ENCODE assay signal across 8 cellular contexts in the genomic region with DNA sequence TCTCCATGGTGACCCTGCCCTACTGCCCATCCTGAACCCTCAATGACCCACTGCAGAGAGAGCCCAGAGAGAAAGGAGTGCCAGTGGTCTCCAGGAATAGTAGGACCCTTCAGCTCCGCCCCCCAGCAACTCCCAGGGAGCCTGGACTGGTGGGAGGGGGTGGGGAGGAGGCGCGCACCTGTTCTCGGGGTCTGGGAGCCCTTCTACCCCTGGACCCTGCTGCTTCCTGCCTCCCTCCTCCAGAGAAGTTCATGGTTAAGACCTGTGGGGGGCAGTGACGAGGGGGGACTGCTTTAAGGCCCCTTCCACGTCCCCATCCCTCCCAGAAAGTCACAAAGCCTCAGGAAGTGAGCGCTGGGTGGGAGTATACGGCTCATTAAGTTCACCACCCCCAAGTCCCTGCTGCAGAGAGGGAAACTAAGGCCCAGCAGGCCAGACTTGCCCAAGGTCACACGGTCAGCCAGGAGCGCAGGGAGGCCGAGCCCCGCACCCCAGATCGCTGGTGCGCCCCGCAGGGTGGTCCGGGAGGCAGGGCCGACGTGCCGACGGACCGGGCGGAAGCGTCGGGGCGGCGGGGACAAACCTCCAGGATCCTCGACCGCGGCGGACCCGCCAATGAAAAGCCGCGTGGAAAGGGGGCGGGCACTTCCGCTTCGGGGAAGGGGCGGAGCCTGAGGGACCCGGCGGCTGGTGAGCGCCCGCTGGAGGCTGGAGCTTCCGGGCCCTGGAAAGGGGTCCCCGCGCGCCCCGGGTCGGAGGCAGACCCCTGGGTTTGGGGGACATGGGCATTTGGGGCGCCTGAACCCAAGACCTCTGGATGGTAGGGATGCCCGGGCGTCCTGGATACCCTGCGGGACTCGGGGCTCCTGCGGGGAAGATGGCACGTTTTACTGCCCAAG. TPM values are rescaled to one million over a fixed set of nuclear protein-coding genes. Genes with fewer than 3 reads are reported as not detected.
A peak's percentile ranks its signal among the peaks of the same experiment; 100 is the strongest.
DNase-seq lines count a peak whose midpoint lies in the region; TF ChIP-seq lines count a peak whose summit lies in the region.

A gene with protein sequence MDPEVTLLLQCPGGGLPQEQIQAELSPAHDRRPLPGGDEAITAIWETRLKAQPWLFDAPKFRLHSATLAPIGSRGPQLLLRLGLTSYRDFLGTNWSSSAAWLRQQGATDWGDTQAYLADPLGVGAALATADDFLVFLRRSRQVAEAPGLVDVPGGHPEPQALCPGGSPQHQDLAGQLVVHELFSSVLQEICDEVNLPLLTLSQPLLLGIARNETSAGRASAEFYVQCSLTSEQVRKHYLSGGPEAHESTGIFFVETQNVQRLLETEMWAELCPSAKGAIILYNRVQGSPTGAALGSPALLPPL (plus strand): TSS at position 667 of the 899 bp plus-strand sequence. CDS start 379 bp downstream, outside the sequence.
TSS of gene TRPT1 (minus strand) at position 579 of the 899 bp plus-strand sequence. CDS start at position 253, 326 bp downstream.

- POLR2A ChIA-PET in OCI-LY7 (lab: Charles Lee), result interaction anchor here (0.6 to 4.4 kb wide), 10 partner anchors 9 to 397 kb away, joined by 3 to 29 read pairs (median 4); partner anchors contain the start of genes FERMT3, FKBP2, PPP1R14B and PRDX5

- TF ChIP-seq CTCF in OCI-LY7 (conservative IDR thresholded peaks at IDR 0.05; ENCODE audit: low read length) (peak; percentile 66), epithelial cell of proximal tubule (conservative IDR thresholded peaks at IDR 0.05; ENCODE audit: low read depth, low read length) (peak; percentile 39)

- peak; percentile 94 for DNase-seq in AG20443 (ENCODE audit: low spot score)
- peak; percentile 94 for DNase-seq in GM19238 (ENCODE audit: insufficient read length, low spot score)
- DNase-seq in OCI-LY7 (ENCODE audit: low spot score), result peak; percentile 95
- peak; percentile 92 for DNase-seq in activated T-cell treated with anti-CD3 and anti-CD28 coated beads for 4 hours
- no peak for DNase-seq in epithelial cell of proximal tubule (ENCODE audit: low read depth)
- DNase-seq in stimulated activated CD8-positive, alpha-beta memory T cell treated with anti-CD3 and anti-CD28 coated beads, Interleukin-4, amount 100 ng/mL, for 4 hours (ENCODE audit: low read depth in 2 of 2, low spot score in 1 of 2), result peak; percentile 82 to 90

- H3K27ac ChIP-seq in HUES6 (ENCODE audit: low read depth, low read length), result peak within 1 kb of the TSS; percentile 59; the same call in 1 of the 2 replicates
- H3K27ac ChIP-seq in OCI-LY7 (ENCODE audit: low read depth, low read length, poor library complexity, severe bottlenecking), result peak within 1 kb of the TSS; percentile 77
- H3K27ac ChIP-seq in mucosa of rectum (ENCODE audit: low read depth in 2 of 2, low read length in 2 of 2), result peak within 1 kb of the TSS; percentile 93 to 96

- intact Hi-C loops in OCI-LY7 (cut with micrococcal nuclease; ENCODE audit: unreplicated experiment), result loop anchor here (1.0 kb wide), 2 partner anchors 19 to 43 kb away; no protein-coding TSS in a partner anchor

- H4K20me1 ChIP-seq in OCI-LY7 (ENCODE audit: insufficient read depth, low read length), result no peaks in the 10 kb centered on the region

- no TSS peak for BruUV-seq in OCI-LY7 (replicated peaks; lab: Mats Ljungman, UMichigan)

- H3K9ac ChIP-seq in HUES6 (ENCODE audit: low read length) (peak within 1 kb of the TSS; percentile 83), mucosa of rectum (ENCODE audit: low read depth in 1 of 2, low read length in 2 of 2) (peak within 1 kb of the TSS; percentile 96 to 98)

- peaks cover 22% of the 10 kb centered on the region for H3K36me3 ChIP-seq in HUES6 (ENCODE audit: control insufficient read depth, insufficient read depth, low read length)
- H3K36me3 ChIP-seq in OCI-LY7 (ENCODE audit: insufficient read depth, low read length), result peaks cover 32% of the 10 kb centered on the region
- H3K36me3 ChIP-seq in mucosa of rectum (ENCODE audit: control insufficient read depth in 2 of 2, insufficient read depth in 2 of 2, low read length in 2 of 2), result peaks cover 3% of the 10 kb centered on the region in 2 donors

- H3K27me3 ChIP-seq in HUES6 (ENCODE audit: control insufficient read depth, insufficient read depth, low read length), result no peaks in the 10 kb centered on the region
- H3K27me3 ChIP-seq in mucosa of rectum (ENCODE audit: control insufficient read depth in 2 of 2, insufficient read depth in 2 of 2, low read length in 2 of 2), result no peaks in the 10 kb centered on the region

- H3K9me3 ChIP-seq in HUES6 (ENCODE audit: control insufficient read depth, insufficient read depth, low read depth, low read length), result no peaks in the 10 kb centered on the region
- no peaks in the 10 kb centered on the region for H3K9me3 ChIP-seq in OCI-LY7 (ENCODE audit: low read length)
- no peaks in the 10 kb centered on the region for H3K9me3 ChIP-seq in mucosa of rectum (ENCODE audit: control insufficient read depth in 2 of 2, low read length in 2 of 2)

- H3K4me1 ChIP-seq in HUES6 (ENCODE audit: control insufficient read depth, insufficient read depth, low read length), result peaks cover 19% of the 10 kb centered on the region
- peaks cover 33% of the 10 kb centered on the region for H3K4me1 ChIP-seq in OCI-LY7 (ENCODE audit: insufficient read depth, low read length, poor library complexity, severe bottlenecking)
- H3K4me1 ChIP-seq in mucosa of rectum (ENCODE audit: control insufficient read depth in 2 of 2, insufficient read depth in 2 of 2, low read length in 2 of 2), result peaks cover 34 to 35% of the 10 kb centered on the region in 2 donors

- peaks cover 8% of the 10 kb centered on the region; the same call in 1 of the 2 replicates for H3K79me2 ChIP-seq in OCI-LY7 (ENCODE audit: insufficient read depth, low read depth, low read length)

- H2AFZ ChIP-seq in OCI-LY7 (ENCODE audit: low read length), result peak within 1 kb of the TSS; percentile 46; the same call in 1 of the 2 replicates

- peak within 1 kb of the TSS; percentile 99 for H3K4me2 ChIP-seq in OCI-LY7 (ENCODE audit: low read length)

- CTCF ChIA-PET in OCI-LY7 (lab: Charles Lee; ENCODE audit: unreplicated experiment), result interaction anchor here (0.6 to 1.3 kb wide), 2 partner anchors 19 to 577 kb away, joined by 3 to 4 read pairs; partner anchors contain the start of gene FERMT3

- no peaks in the 10 kb centered on the region for H3K9me2 ChIP-seq in OCI-LY7 (ENCODE audit: insufficient read depth, low read length)

- H3K4me3 ChIP-seq in HUES6 (ENCODE audit: low read depth, low read length) (peak within 1 kb of the TSS; percentile 92), OCI-LY7 (ENCODE audit: low read depth, low read length, poor library complexity, severe bottlenecking) (peak within 1 kb of the TSS; percentile 83), epithelial cell of proximal tubule (ENCODE audit: low read depth, low read length) (peak within 1 kb of the TSS; percentile 100), mucosa of rectum (ENCODE audit: low read length in 2 of 2) (peak within 1 kb of the TSS; percentile 92 to 94)

RNA-seq across cellular contexts. Expression of the first gene that starts in this region (rescaled TPM):
- total RNA-seq in OCI-LY7 (2014; rRNA removed; shearing (Covaris generic)), result 54.6 and 81.4 TPM in 2 replicates
- total RNA-seq in OCI-LY7 (2022), result 98.4 and 100 TPM in 2 replicates
- total RNA-seq in epithelial cell of proximal tubule, result 69.2 and 91.9 TPM in 2 replicates

RNA-seq across cellular contexts. Expression of gene TRPT1, which starts in this region (rescaled TPM):
- total RNA-seq in OCI-LY7 (2014; rRNA removed; shearing (Covaris generic)), result 35.7 and 49.0 TPM in 2 replicates
- total RNA-seq in OCI-LY7 (2022) (40.1 and 40.6 TPM in 2 replicates), epithelial cell of proximal tubule (63.3 and 98.1 TPM in 2 replicates)
